24 cellular contexts compared by ENCODE assay signal in genomic region chr21:37063433-37063832, GRCh38. TPM values are rescaled to one million over a fixed set of nuclear protein-coding genes. Genes with fewer than 3 reads are reported as not detected.
"Had no signal": no experiment of that assay in that cellular context is flagged by ENCODE, and none has a peak within 500 bp of the region (broad histone marks: within the 10 kb centered on the region; RNA-seq: fewer than 3 reads in every experiment).

No MANE protein-coding gene starts in this region.

- DNase-seq: activated T-cell treated with anti-CD3 and anti-CD28 coated beads, Interleukin-2, amount 50 U/mL, for 1 hour; aorta; central memory CD4-positive, alpha-beta T cell; dermis blood vessel endothelial cell; effector memory CD4-positive, alpha-beta T cell; esophagus squamous epithelium; heart right ventricle; kidney; occipital lobe; posterior cingulate gyrus; small intestine; stimulated activated CD4-positive, alpha-beta T cell treated with anti-CD3 and anti-CD28 coated beads, Interleukin-2, amount 100 ng/mL, for 24 hours; stimulated activated naive CD8-positive, alpha-beta T cell treated with anti-CD3 and anti-CD28 coated beads, Interleukin-15, amount 100 ng/mL, for 72 hours; T1000; trophoblast cell; uterus had no signal

- H3K27ac ChIP-seq: esophagus squamous epithelium, heart right ventricle, uterus had no signal

- H3K9me3 ChIP-seq: esophagus squamous epithelium, uterus had no signal

- H3K27me3 ChIP-seq: esophagus squamous epithelium, heart right ventricle, uterus had no signal

- H3K4me3 ChIP-seq: esophagus squamous epithelium, heart right ventricle, lung, uterus had no signal

- H3K36me3 ChIP-seq: uterus had no signal

- H3K27ac Mint-ChIP-seq: activated naive CD4-positive, alpha-beta T cell treated with anti-CD3 and anti-CD28 coated beads, Interleukin-2, amount 50 U/mL, for 72 hours; activated T-helper 17 cell treated with anti-CD3 and anti-CD28 coated beads, Interleukin-2, amount 50 U/mL, for 72 hours; stimulated activated effector memory CD8-positive, alpha-beta T cell treated with anti-CD3 and anti-CD28 coated beads, Interleukin-12 subunit alpha, Interleukin-12 subunit beta, amount 100 ng/mL, for 72 hours; stimulated activated naive CD8-positive, alpha-beta T cell treated with anti-CD3 and anti-CD28 coated beads, Interleukin-15, amount 100 ng/mL, for 72 hours; WTC11 had no signal

- H3K4me1 Mint-ChIP-seq: activated T-helper 17 cell treated with anti-CD3 and anti-CD28 coated beads, Interleukin-2, amount 50 U/mL, for 72 hours had no signal

- H3K4me1 ChIP-seq: uterus had no signal

- H3K9me3 Mint-ChIP-seq: activated naive CD4-positive, alpha-beta T cell treated with anti-CD3 and anti-CD28 coated beads, Interleukin-2, amount 50 U/mL, for 72 hours; activated T-helper 17 cell treated with anti-CD3 and anti-CD28 coated beads, Interleukin-2, amount 50 U/mL, for 72 hours; nephron; stimulated activated effector memory CD8-positive, alpha-beta T cell treated with anti-CD3 and anti-CD28 coated beads, Interleukin-12 subunit alpha, Interleukin-12 subunit beta, amount 100 ng/mL, for 72 hours; stimulated activated naive CD8-positive, alpha-beta T cell treated with anti-CD3 and anti-CD28 coated beads, Interleukin-15, amount 100 ng/mL, for 72 hours; WTC11 had no signal

- H3K27me3 Mint-ChIP-seq: activated T-helper 17 cell treated with anti-CD3 and anti-CD28 coated beads, Interleukin-2, amount 50 U/mL, for 72 hours; stimulated activated naive CD8-positive, alpha-beta T cell treated with anti-CD3 and anti-CD28 coated beads, Interleukin-15, amount 100 ng/mL, for 72 hours had no signal

- H3K4me3 Mint-ChIP-seq: activated T-helper 17 cell treated with anti-CD3 and anti-CD28 coated beads, Interleukin-2, amount 50 U/mL, for 72 hours; nephron; stimulated activated effector memory CD8-positive, alpha-beta T cell treated with anti-CD3 and anti-CD28 coated beads, Interleukin-12 subunit alpha, Interleukin-12 subunit beta, amount 100 ng/mL, for 72 hours; stimulated activated naive CD8-positive, alpha-beta T cell treated with anti-CD3 and anti-CD28 coated beads, Interleukin-15, amount 100 ng/mL, for 72 hours; WTC11 had no signal

RNA-seq across cellular contexts. Expression of gene RIPPLY3, which starts 56.9 kb away (rescaled TPM):
- total RNA-seq: aorta; heart right ventricle; occipital lobe; sciatic nerve; T-helper 1 cell treated with Interleukin-12 subunit alpha and Interleukin-12 subunit beta and Interleukin-4 antibody, amounts not matched to agents 30 ng/mL and 1 ng/mL, for 36 hours had no signal
